Comparison of ENCODE assay signal across 2 cellular contexts in genomic region chr17:47823519-47823918, GRCh38.
TF ChIP-seq lines count a peak whose summit lies in the region.

No MANE protein-coding gene starts in this region.

TF ChIP-seq in HepG2, 621 proteins besides CTCF, POLR2A, EP300 and RAD21:
- TF ChIP-seq ZNF20 (CRISPR knock-in tag; IDR thresholded peaks at IDR 0.05) (no peak), ZC3H13 (CRISPR knock-in tag; IDR thresholded peaks at IDR 0.05) (0 out of 2 replicates have a peak, but pooled peaks have one; percentile 46), ZNF629 (CRISPR knock-in tag; conservative IDR thresholded peaks at IDR 0.05) (peak; percentile 76), TFDP2 (CRISPR knock-in tag; IDR thresholded peaks at IDR 0.05) (no peak), WIZ (CRISPR knock-in tag; IDR thresholded peaks at IDR 0.05) (no peak)

TF ChIP-seq in HCT116, 20 proteins besides CTCF, POLR2A, EP300 and RAD21:
- TF ChIP-seq CBX3 (IDR thresholded peaks at IDR 0.05; ENCODE audit: low read depth) (no peak), ZBTB33 (IDR thresholded peaks at IDR 0.05; ENCODE audit: extremely low read depth, insufficient replicate concordance, low read length) (no peak), YY1 (IDR thresholded peaks at IDR 0.05; ENCODE audit: extremely low read depth, insufficient replicate concordance, low read depth, low read length) (no peak), CEBPB (IDR thresholded peaks at IDR 0.05; ENCODE audit: low read depth) (no peak), ELF1 (IDR thresholded peaks at IDR 0.05; ENCODE audit: borderline replicate concordance, low read depth) (no peak), SRF (IDR thresholded peaks at IDR 0.05; ENCODE audit: low read depth) (no peak), TCF7L2 (IDR thresholded peaks at IDR 0.05; ENCODE audit: borderline replicate concordance, extremely low read depth, insufficient read depth, insufficient read length) (no peak), EZH2phosphoT487 (IDR thresholded peaks at IDR 0.05; ENCODE audit: borderline replicate concordance) (no peak), POLR2AphosphoS5 (IDR thresholded peaks at IDR 0.05; ENCODE audit: low read depth, low read length) (no peak), EZH2 (IDR thresholded peaks at IDR 0.05) (no peak), SIN3A (IDR thresholded peaks at IDR 0.05; ENCODE audit: low read depth) (no peak), ATF3 (IDR thresholded peaks at IDR 0.05) (no peak), JUND (IDR thresholded peaks at IDR 0.05) (no peak), ZNF274 (IDR thresholded peaks at IDR 0.05; ENCODE audit: low read depth, low read length) (no peak), FOSL1 (IDR thresholded peaks at IDR 0.05; ENCODE audit: low read depth) (no peak), SP1 (IDR thresholded peaks at IDR 0.05; ENCODE audit: low read depth) (no peak), ZFX (IDR thresholded peaks at IDR 0.05) (no peak)
- TF ChIP-seq, protein P1, sequence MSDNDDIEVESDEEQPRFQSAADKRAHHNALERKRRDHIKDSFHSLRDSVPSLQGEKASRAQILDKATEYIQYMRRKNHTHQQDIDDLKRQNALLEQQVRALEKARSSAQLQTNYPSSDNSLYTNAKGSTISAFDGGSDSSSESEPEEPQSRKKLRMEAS (IDR thresholded peaks at IDR 0.05) = no peak
